In the genomic region with DNA sequence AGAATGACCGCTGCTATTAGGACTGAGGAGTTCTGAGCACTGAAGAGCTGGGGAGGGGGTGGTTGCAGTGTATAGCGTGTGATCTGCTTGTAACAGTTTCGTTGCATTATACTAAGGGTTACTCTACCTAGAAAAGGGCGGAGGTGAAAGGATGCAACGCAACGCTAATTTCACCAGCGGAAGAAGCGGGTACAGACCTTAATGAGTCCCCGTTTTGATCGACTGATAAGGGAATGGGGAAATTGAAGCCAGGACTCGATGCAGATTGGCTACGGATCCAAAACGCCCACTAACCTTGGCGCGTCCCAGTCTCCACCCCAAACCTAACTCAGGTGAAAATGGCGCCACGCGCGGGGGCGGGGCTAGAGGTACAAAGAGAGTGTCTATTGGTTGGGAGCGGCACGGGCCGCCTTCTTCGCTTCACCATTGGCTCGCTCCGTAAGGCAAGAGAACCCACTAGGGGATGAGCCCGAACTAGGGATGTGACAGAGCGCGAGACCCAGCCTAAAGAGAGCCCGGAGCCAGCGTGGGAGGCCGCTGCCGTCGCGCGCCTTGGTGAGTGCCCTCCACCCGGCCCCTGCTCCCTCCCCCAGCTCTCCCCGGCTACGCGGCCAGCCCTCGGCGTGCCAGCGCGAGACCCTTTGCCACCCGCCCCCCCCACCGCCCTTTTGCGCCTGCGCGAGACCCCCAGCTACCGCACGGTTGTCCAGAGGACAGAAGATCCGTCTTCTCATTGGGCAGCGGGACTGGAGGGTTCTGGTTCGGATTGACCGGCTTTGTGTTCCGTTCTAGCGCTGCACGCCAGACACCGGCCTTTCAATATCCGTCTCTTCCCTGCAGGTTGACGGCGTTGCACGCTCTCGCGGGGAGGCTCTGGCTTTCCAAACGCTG, we compare ENCODE assay signal across 8 cellular contexts. TPM values are rescaled to one million over a fixed set of nuclear protein-coding genes. Genes with fewer than 3 reads are reported as not detected.
DNase-seq lines count a peak whose midpoint lies in the region; ATAC-seq lines count a peak whose summit lies in the region.

EBP (plus strand) TSS at position 456 of the 891 bp plus-strand sequence. CDS start 1,964 bp downstream, outside the sequence.

- peaks cover 6% of the 10 kb centered on the region for H3K36me3 Mint-ChIP-seq in activated naive CD4-positive, alpha-beta T cell treated with anti-CD3 and anti-CD28 coated beads for 36 hours (ENCODE audit: low read depth)

- peak within 1 kb of the TSS; percentile 75 for H3K9ac ChIP-seq in SK-N-MC (ENCODE audit: insufficient read length)

- DNase-seq in GM04503 (ENCODE audit: low read depth) (peak; percentile 33), NCI-H1048 (lab: John Stamatoyannopoulos, UW) (peak; percentile 38), SK-N-MC (ENCODE audit: low read depth, low spot score) (peak; percentile 51), germinal center (ENCODE audit: low spot score) (peak; percentile 92), nucleus accumbens (lab: John Stamatoyannopoulos, UW) (peak; percentile 5 to 92 (median 71)), superior temporal gyrus (ENCODE audit: extremely low spot score) (peak; percentile 84)
- DNase-seq in activated naive CD4-positive, alpha-beta T cell treated with anti-CD3 and anti-CD28 coated beads for 36 hours = peak; percentile 98

- peak within 1 kb of the TSS; percentile 86 for H3K4me3 ChIP-seq in SK-N-MC

- CTCF ChIA-PET in activated naive CD4-positive, alpha-beta T cell treated with anti-CD3 and anti-CD28 coated beads for 36 hours (lab: Charles Lee) = interaction anchor here (1.0 kb wide), 1 partner anchor 48 kb away, joined by 3 read pairs; no protein-coding TSS in a partner anchor

- peak within 1 kb of the TSS; percentile 46; the same call in 1 of the 2 replicates for H3K27ac ChIP-seq in SK-N-MC

- H3K4me3 Mint-ChIP-seq in activated naive CD4-positive, alpha-beta T cell treated with anti-CD3 and anti-CD28 coated beads for 36 hours = peak within 1 kb of the TSS; percentile 90

- no peaks in the 10 kb centered on the region for H3K9me3 Mint-ChIP-seq in activated naive CD4-positive, alpha-beta T cell treated with anti-CD3 and anti-CD28 coated beads for 36 hours

- no peaks in the 10 kb centered on the region for H3K9me3 ChIP-seq in SK-N-MC (ENCODE audit: low read depth, low read length)

- H3K27ac Mint-ChIP-seq in activated naive CD4-positive, alpha-beta T cell treated with anti-CD3 and anti-CD28 coated beads for 36 hours = peak within 1 kb of the TSS; percentile 98

- H3K27me3 Mint-ChIP-seq in activated naive CD4-positive, alpha-beta T cell treated with anti-CD3 and anti-CD28 coated beads for 36 hours (ENCODE audit: low read depth) = no peaks in the 10 kb centered on the region

- H3K4me1 Mint-ChIP-seq in activated naive CD4-positive, alpha-beta T cell treated with anti-CD3 and anti-CD28 coated beads for 36 hours (ENCODE audit: low read depth) = peaks cover 25% of the 10 kb centered on the region

- peaks cover 17% of the 10 kb centered on the region for H3K36me3 ChIP-seq in SK-N-MC (ENCODE audit: insufficient read depth, low read length)

- ATAC-seq in HG02571 (IDR thresholded peaks at IDR 0.05; ENCODE audit: unreplicated experiment) = peak; percentile 96

- intact Hi-C loops in activated naive CD4-positive, alpha-beta T cell treated with anti-CD3 and anti-CD28 coated beads for 36 hours (cut with micrococcal nuclease) = loop anchor here (1.0 kb wide), 6 partner anchors 13 to 76 kb away; partner anchors contain the start of genes PORCN, RBM3, TBC1D25 and WDR13

RNA-seq across cellular contexts. Expression of gene EBP, which starts in this region (rescaled TPM):
- total RNA-seq in activated naive CD4-positive, alpha-beta T cell treated with anti-CD3 and anti-CD28 coated beads for 36 hours = 100 to 1,000 TPM; 118 to 123 TPM

Comparison
In these comparisons a context has a peak if more than half of its experiments do, and no peak if none do; other contexts are left out.
1. Peak in every context shown above with its lines: DNase-seq, ATAC-seq, H3K4me3 ChIP-seq and H3K27ac ChIP-seq.
2. DNase-seq: peak in every context shown above with its lines; median percentile 98 in activated naive CD4-positive, alpha-beta T cell treated with anti-CD3 and anti-CD28 coated beads for 36 hours; 92 in germinal center; 84 in superior temporal gyrus; 71 in nucleus accumbens; 51 in SK-N-MC; 38 in NCI-H1048; 33 in GM04503.